Comparison of ENCODE assay signal across 13 cellular contexts in the genomic region with DNA sequence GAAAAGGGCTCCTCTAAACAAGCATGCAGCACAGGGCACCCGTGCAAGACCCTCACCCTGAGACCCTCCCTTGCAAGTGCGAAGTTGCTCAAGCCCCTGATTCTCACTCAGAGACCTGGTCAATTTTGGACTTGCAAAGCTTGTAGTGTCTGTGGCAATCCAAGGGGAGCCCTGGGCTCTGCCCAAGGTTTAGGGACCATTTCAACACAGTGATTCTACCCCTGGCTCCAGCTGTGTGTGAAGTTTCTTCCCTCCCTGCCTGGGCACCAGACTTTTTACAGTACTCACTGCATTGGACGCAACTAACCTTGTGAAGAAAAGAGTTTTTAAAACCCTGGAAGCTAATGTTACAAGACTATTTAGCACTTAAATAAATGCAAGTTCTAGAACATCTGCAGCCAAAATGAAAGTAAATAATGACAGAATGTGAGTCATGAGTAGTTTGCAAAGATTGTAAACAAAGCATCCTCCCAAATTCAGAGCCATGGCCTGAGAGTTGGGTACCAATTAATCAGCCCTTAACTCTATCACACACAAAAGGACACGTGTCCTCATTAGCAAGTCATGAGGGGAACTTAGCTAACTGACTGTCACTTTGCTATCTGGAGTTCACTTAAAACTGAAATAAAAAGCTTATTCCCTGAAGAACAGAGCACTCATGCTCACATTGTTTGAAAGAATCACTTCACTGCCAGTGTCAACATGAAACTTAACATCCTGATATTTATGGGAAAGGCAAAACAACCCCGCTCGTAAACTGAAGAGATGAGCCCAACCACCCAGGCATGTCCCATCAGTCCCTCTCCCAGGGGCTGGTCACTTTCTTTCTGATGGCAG. TPM values are rescaled to one million over a fixed set of nuclear protein-coding genes. Genes with fewer than 3 reads are reported as not detected.
DNase-seq lines count a peak whose midpoint lies in the region; ATAC-seq, FAIRE-seq and TF ChIP-seq lines count a peak whose summit lies in the region.
"Had no signal": no experiment of that assay in that cellular context is flagged by ENCODE, and none has a peak within 500 bp of the region (broad histone marks: within the 10 kb centered on the region; RNA-seq: fewer than 3 reads in every experiment).

No MANE protein-coding gene starts in this region.

- TF ChIP-seq CTCF in astrocyte (IDR thresholded peaks at IDR 0.05; ENCODE audit: insufficient read depth, low read depth, low read length), result no peak
- TF ChIP-seq CTCF in hepatocyte (IDR thresholded peaks at IDR 0.05; ENCODE audit: poor library complexity), result no peak

- H3K9me3 ChIP-seq in CD4-positive, CD25-positive, alpha-beta regulatory T cell (ENCODE audit: control insufficient read depth in 2 of 2, low read length in 2 of 2), result no peaks in the 10 kb centered on the region
- no peaks in the 10 kb centered on the region for H3K9me3 ChIP-seq in astrocyte (ENCODE audit: insufficient read depth, low read depth, low read length)
- H3K9me3 ChIP-seq in hepatocyte (ENCODE audit: low read depth), result no peaks in the 10 kb centered on the region
- H3K9me3 ChIP-seq: SJSA1 had no signal

- H3K27me3 ChIP-seq in CD4-positive, CD25-positive, alpha-beta regulatory T cell (ENCODE audit: control insufficient read depth, insufficient read depth, low read length), result no peaks in the 10 kb centered on the region
- no peaks in the 10 kb centered on the region for H3K27me3 ChIP-seq in astrocyte (ENCODE audit: insufficient read depth, low read length)
- H3K27me3 ChIP-seq in hepatocyte, result no peaks in the 10 kb centered on the region
- H3K27me3 ChIP-seq: SJSA1 had no signal

- DNase-seq in CD4-positive, CD25-positive, alpha-beta regulatory T cell, result peak in 1 of 3 donors; percentile 58
- DNase-seq in GM12891 (ENCODE audit: insufficient read length, low spot score) (no peak), astrocyte (ENCODE audit: low read depth) (peak; percentile 18), urothelium cell line (ENCODE audit: low spot score) (no peak), kidney glomerular epithelial cell (lab: John Stamatoyannopoulos, UW) (no peak), hepatocyte (ENCODE audit: low spot score) (no peak), GM19238 (ENCODE audit: insufficient read length, low spot score) (no peak)
- no peak for DNase-seq in natural killer cell treated with Interleukin-12 subunit alpha and Interleukin-12 subunit beta and Interleukin-15 and Interleukin-18, amount 100 ng/mL, for 72 hours (ENCODE audit: low spot score)
- DNase-seq: DND-41; NCI-H2029 treated with DMSO at 0.1 percent for 48 hours; stimulated activated CD4-positive, alpha-beta T cell treated with anti-CD3 and anti-CD28 coated beads, Interleukin-1b, Interleukin-23, amount 100 ng/mL, for 48 hours had no signal

- H3K4me3 Mint-ChIP-seq in CD4-positive, CD25-positive, alpha-beta regulatory T cell, result peak overlapping the region; percentile 10 to 49 (median 46)
- no peak overlapping the region for H3K4me3 Mint-ChIP-seq in astrocyte (ENCODE audit: unreplicated experiment)
- H3K4me3 Mint-ChIP-seq in natural killer cell treated with Interleukin-12 subunit alpha and Interleukin-12 subunit beta and Interleukin-15 and Interleukin-18, amount 100 ng/mL, for 72 hours, result no peak overlapping the region

- no peaks in the 10 kb centered on the region for H3K27me3 Mint-ChIP-seq in CD4-positive, CD25-positive, alpha-beta regulatory T cell
- H3K27me3 Mint-ChIP-seq in astrocyte (ENCODE audit: low read depth, unreplicated experiment), result peaks cover 2% of the 10 kb centered on the region
- H3K27me3 Mint-ChIP-seq in natural killer cell treated with Interleukin-12 subunit alpha and Interleukin-12 subunit beta and Interleukin-15 and Interleukin-18, amount 100 ng/mL, for 72 hours, result no peaks in the 10 kb centered on the region

- H4K20me1 ChIP-seq in astrocyte (ENCODE audit: insufficient read depth, low read length) (no peaks in the 10 kb centered on the region), hepatocyte (ENCODE audit: insufficient read depth, poor library complexity, severe bottlenecking) (no peaks in the 10 kb centered on the region)

- peaks cover 5% of the 10 kb centered on the region for H3K36me3 ChIP-seq in CD4-positive, CD25-positive, alpha-beta regulatory T cell (ENCODE audit: control insufficient read depth, insufficient read depth, low read length)
- H3K36me3 ChIP-seq in astrocyte (ENCODE audit: insufficient read depth, low read length) (peaks cover 5% of the 10 kb centered on the region), hepatocyte (replicated peaks; ENCODE audit: insufficient read depth, low read depth) (no peaks in the 10 kb centered on the region)
- H3K36me3 ChIP-seq: SJSA1 had no signal

- H3K9me2 ChIP-seq in hepatocyte (replicated peaks; ENCODE audit: insufficient read depth), result no peaks in the 10 kb centered on the region

- H3K4me3 ChIP-seq in CD4-positive, CD25-positive, alpha-beta regulatory T cell (ENCODE audit: low read depth, low read length), result peak overlapping the region; percentile 53
- no peak overlapping the region for H3K4me3 ChIP-seq in astrocyte (ENCODE audit: insufficient read depth, low read depth, low read length)
- no peak overlapping the region for H3K4me3 ChIP-seq in hepatocyte
- H3K4me3 ChIP-seq: coronary artery, SJSA1 had no signal

- H3K4me2 ChIP-seq in astrocyte (ENCODE audit: low read length) (no peak overlapping the region), hepatocyte (no peak overlapping the region)

- H3K4me1 ChIP-seq in CD4-positive, CD25-positive, alpha-beta regulatory T cell (ENCODE audit: control insufficient read depth, insufficient read depth, low read length, poor library complexity, severe bottlenecking), result peaks cover 39% of the 10 kb centered on the region
- H3K4me1 ChIP-seq in astrocyte (ENCODE audit: insufficient read depth, low read length) (peaks cover 7% of the 10 kb centered on the region), hepatocyte (ENCODE audit: insufficient read depth) (peaks cover 6% of the 10 kb centered on the region)

- no peak overlapping the region for H2AFZ ChIP-seq in astrocyte (ENCODE audit: low read depth, low read length)
- no peak overlapping the region for H2AFZ ChIP-seq in hepatocyte

- ATAC-seq in CD4-positive, CD25-positive, alpha-beta regulatory T cell (ENCODE audit: low read depth in 2 of 2), result peak; percentile 59 to 64
- no peak for ATAC-seq in natural killer cell treated with Interleukin-12 subunit alpha and Interleukin-12 subunit beta and Interleukin-15 and Interleukin-18, amount 100 ng/mL, for 72 hours

- peaks cover 7 to 75% (median 42%) of the 10 kb centered on the region in 4 donors for H3K4me1 Mint-ChIP-seq in CD4-positive, CD25-positive, alpha-beta regulatory T cell
- H3K4me1 Mint-ChIP-seq in astrocyte (ENCODE audit: low read depth, unreplicated experiment), result peaks cover 17% of the 10 kb centered on the region
- H3K4me1 Mint-ChIP-seq in natural killer cell treated with Interleukin-12 subunit alpha and Interleukin-12 subunit beta and Interleukin-15 and Interleukin-18, amount 100 ng/mL, for 72 hours (ENCODE audit: low read depth in 2 of 2), result peaks cover 23 to 25% of the 10 kb centered on the region in 2 donors

- H3K9ac ChIP-seq in astrocyte (ENCODE audit: low read length), result no peak overlapping the region

- FAIRE-seq in GM12891 (lab: Jason Lieb, UNC) (peak; percentile 48), astrocyte (lab: Jason Lieb, UNC) (no peak), urothelium cell line (lab: Jason Lieb, UNC) (no peak)

- 56% methylated on average over 6 of the region's 6 CpGs for WGBS in hepatocyte (ENCODE audit: low lambda C conversion rate, missing lambda C conversion rate)

- no peak for TF ChIP-seq POLR2A in GM12891 (IDR thresholded peaks at IDR 0.05; ENCODE audit: low read depth, low read length)

- no peaks in the 10 kb centered on the region for H3K9me3 Mint-ChIP-seq in CD4-positive, CD25-positive, alpha-beta regulatory T cell
- H3K9me3 Mint-ChIP-seq in astrocyte (ENCODE audit: unreplicated experiment), result no peaks in the 10 kb centered on the region
- no peaks in the 10 kb centered on the region for H3K9me3 Mint-ChIP-seq in natural killer cell treated with Interleukin-12 subunit alpha and Interleukin-12 subunit beta and Interleukin-15 and Interleukin-18, amount 100 ng/mL, for 72 hours

- H3K27ac Mint-ChIP-seq in CD4-positive, CD25-positive, alpha-beta regulatory T cell, result peak overlapping the region; percentile 76 to 99 (median 86)
- no peak overlapping the region for H3K27ac Mint-ChIP-seq in astrocyte (ENCODE audit: unreplicated experiment)
- peak overlapping the region; percentile 35 to 84 for H3K27ac Mint-ChIP-seq in natural killer cell treated with Interleukin-12 subunit alpha and Interleukin-12 subunit beta and Interleukin-15 and Interleukin-18, amount 100 ng/mL, for 72 hours

- peak overlapping the region; percentile 66 for H3K27ac ChIP-seq in CD4-positive, CD25-positive, alpha-beta regulatory T cell (ENCODE audit: insufficient read depth, low read length, poor library complexity, severe bottlenecking)
- H3K27ac ChIP-seq in astrocyte (ENCODE audit: low read depth, low read length) (no peak overlapping the region), hepatocyte (no peak overlapping the region)
- H3K27ac ChIP-seq: SJSA1 had no signal

- no peaks in the 10 kb centered on the region for H3K79me2 ChIP-seq in astrocyte (ENCODE audit: insufficient read depth, low read length)
- H3K79me2 ChIP-seq in hepatocyte, result no peaks in the 10 kb centered on the region

- H3K36me3 Mint-ChIP-seq in CD4-positive, CD25-positive, alpha-beta regulatory T cell, result peaks cover 14% of the 10 kb centered on the region
- H3K36me3 Mint-ChIP-seq in astrocyte (ENCODE audit: low read depth, unreplicated experiment), result no peaks in the 10 kb centered on the region
- no peaks in the 10 kb centered on the region for H3K36me3 Mint-ChIP-seq in natural killer cell treated with Interleukin-12 subunit alpha and Interleukin-12 subunit beta and Interleukin-15 and Interleukin-18, amount 100 ng/mL, for 72 hours

TF ChIP-seq in GM12891, 5 proteins besides CTCF, POLR2A, EP300 and RAD21:
- TF ChIP-seq PAX5 (IDR thresholded peaks at IDR 0.05; ENCODE audit: insufficient read depth, low read length, severe bottlenecking), result no peak
- TF ChIP-seq POU2F2 (IDR thresholded peaks at IDR 0.05; ENCODE audit: low read depth, low read length), result no peak
- TF ChIP-seq SPI1 (IDR thresholded peaks at IDR 0.05; ENCODE audit: low read depth, low read length), result no peak
- TF ChIP-seq POLR2AphosphoS5 (IDR thresholded peaks at IDR 0.05; ENCODE audit: low read depth, low read length), result no peak
- TF ChIP-seq TAF1 (IDR thresholded peaks at IDR 0.05; ENCODE audit: low read depth, low read length), result no peak

RNA-seq across cellular contexts. Expression of gene RGS10, which starts 48.1 kb away (rescaled TPM):
- total RNA-seq in CD4-positive, CD25-positive, alpha-beta regulatory T cell, result 85.7 TPM
- polyA plus RNA-seq in CD4-positive, CD25-positive, alpha-beta regulatory T cell, result 100 to 1,000 TPM; 165 to 188 (median 183) TPM
- polyA plus RNA-seq in GM12891 (2012; ENCODE audit: low read depth, missing spikeins), result 293 TPM
- total RNA-seq in astrocyte, result 40.0 and 40.1 TPM in 2 replicates
- total RNA-seq in natural killer cell treated with Interleukin-12 subunit alpha and Interleukin-12 subunit beta and Interleukin-15 and Interleukin-18, amount 100 ng/mL, for 72 hours, result 10 to 100 TPM; 23.0 to 26.1 TPM
- 2.2 and 5.4 TPM in 2 replicates for total RNA-seq in hepatocyte
- 8.4 and 14.4 TPM in 2 replicates for polyA plus RNA-seq in hepatocyte

Comparison
In these comparisons a context has a peak if more than half of its experiments do, and no peak if none do; other contexts are left out.
1. ATAC-seq: peak in CD4-positive, CD25-positive, alpha-beta regulatory T cell (2 of 2); none in natural killer cell treated with Interleukin-12 subunit alpha and Interleukin-12 subunit beta and Interleukin-15 and Interleukin-18, amount 100 ng/mL, for 72 hours (0 of 2).
2. H3K4me3 Mint-ChIP-seq: peak in CD4-positive, CD25-positive, alpha-beta regulatory T cell (4 of 4); none in astrocyte (single experiment) and natural killer cell treated with Interleukin-12 subunit alpha and Interleukin-12 subunit beta and Interleukin-15 and Interleukin-18, amount 100 ng/mL, for 72 hours (single experiment).